31 cellular contexts compared by ENCODE assay signal in the genomic region with DNA sequence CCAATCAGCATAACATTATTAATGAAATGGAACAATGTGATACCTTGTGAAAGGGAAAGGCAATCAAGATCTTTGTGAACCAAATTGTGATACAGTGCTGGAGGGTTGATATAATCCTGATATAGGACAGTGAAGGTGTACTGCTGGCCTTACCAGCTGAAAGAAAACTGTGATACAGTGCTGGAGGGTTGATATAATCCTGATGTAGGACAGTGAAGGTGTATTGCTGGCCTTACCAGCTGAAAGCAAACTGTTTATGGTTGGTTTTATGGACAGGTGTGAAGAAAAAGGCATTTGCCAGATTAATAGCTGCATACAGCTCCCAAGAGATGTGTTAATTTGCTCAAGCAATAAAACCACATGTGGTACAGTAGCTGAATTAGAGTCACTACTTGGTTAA.
"Had no signal": no experiment of that assay in that cellular context is flagged by ENCODE, and none has a peak within 500 bp of the region (broad histone marks: within the 10 kb centered on the region; RNA-seq: fewer than 3 reads in every experiment).

No MANE protein-coding gene starts in this region.

- H3K27me3 ChIP-seq: adrenal gland, body of pancreas, brain microvascular endothelial cell, breast epithelium had no signal

- H3K36me3 ChIP-seq: adrenal gland, brain microvascular endothelial cell, breast epithelium had no signal

- H3K4me3 ChIP-seq: adrenal gland, body of pancreas, breast epithelium, coronary artery had no signal

- DNase-seq: activated B cell treated with CpG ODN at 0.5 μM for 24 hours; activated CD4-positive, alpha-beta memory T cell treated with anti-CD3 and anti-CD28 coated beads for 36 hours; activated CD4-positive, alpha-beta T cell treated with anti-CD3 and anti-CD28 coated beads for 4 hours; activated CD4-positive, alpha-beta T cell treated with anti-CD3 and anti-CD28 coated beads, Interleukin-2, amount 10 ng/mL, durations not matched to agents 24 days and 14 days; activated CD4-positive, alpha-beta T cell treated with anti-CD3 and anti-CD28 coated beads, Interleukin-2, amount 50 U/mL, for 1 hour; activated CD4-positive, alpha-beta T cell treated with anti-CD3 and anti-CD28 coated beads, Interleukin-2, amount 50 U/mL, for 4 hours; activated CD4-positive, CD25-positive, alpha-beta regulatory T cell treated with anti-CD3 and anti-CD28 coated beads, Interleukin-2, amount 50 U/mL, for 72 hours; activated CD8-positive, alpha-beta memory T cell treated with anti-CD3 and anti-CD28 coated beads, Interleukin-2, amount 50 U/mL, for 4 hours; activated CD8-positive, alpha-beta T cell treated with anti-CD3 and anti-CD28 coated beads for 36 hours; activated effector memory CD4-positive, alpha-beta T cell treated with anti-CD3 and anti-CD28 coated beads, Interleukin-2, amount 50 U/mL, for 16 hours; activated gamma-delta T cell treated with Interleukin-2 at 50 U/mL for 16 hours; activated naive CD4-positive, alpha-beta T cell; activated naive CD4-positive, alpha-beta T cell treated with anti-CD3 and anti-CD28 coated beads for 36 hours; activated naive CD4-positive, alpha-beta T cell treated with anti-CD3 and anti-CD28 coated beads, Interleukin-2, amount 50 U/mL, for 16 hours; activated naive CD8-positive, alpha-beta T cell treated with anti-CD3 and anti-CD28 coated beads for 36 hours; activated T-cell treated with anti-CD3 and anti-CD28 coated beads for 4 hours; activated T-cell treated with anti-CD3 and anti-CD28 coated beads, Interleukin-2, amount 50 U/mL, for 1 hour; activated T-cell treated with anti-CD3 and anti-CD28 coated beads, Interleukin-2, amount 50 U/mL, for 4 hours; activated T-cell treated with anti-CD3 and anti-CD28 coated beads, Interleukin-2, amount 50 U/mL, for 72 hours; adrenal gland; amniotic stem cell; aorta; body of pancreas; brain microvascular endothelial cell; central memory CD4-positive, alpha-beta T cell; T-helper 9 cell had no signal

- ATAC-seq: activated CD8-positive, alpha-beta T cell treated with anti-CD3 and anti-CD28 coated beads for 36 hours; activated naive CD4-positive, alpha-beta T cell treated with anti-CD3 and anti-CD28 coated beads, Interleukin-2, amount 50 U/mL, for 72 hours; activated T-cell treated with anti-CD3 and anti-CD28 coated beads, Interleukin-2, amount 50 U/mL, for 4 hours; activated T-cell treated with anti-CD3 and anti-CD28 coated beads, Interleukin-2, amount 50 U/mL, for 72 hours; activated T-helper 17 cell treated with anti-CD3 and anti-CD28 coated beads, Interleukin-2, amount 50 U/mL, for 72 hours; body of pancreas had no signal

- H3K4me1 ChIP-seq: adrenal gland, body of pancreas, breast epithelium had no signal

- H3K9me3 ChIP-seq: adrenal gland, body of pancreas had no signal

- H3K27ac ChIP-seq: adrenal gland, body of pancreas, brain microvascular endothelial cell, breast epithelium, coronary artery, VCaP had no signal
